In genomic region chrX:118536204-118536603, GRCh38 we compare ENCODE assay signal across 10 cellular contexts. TPM values are rescaled to one million over a fixed set of nuclear protein-coding genes. Genes with fewer than 3 reads are reported as not detected.
DNase-seq lines count a peak whose midpoint lies in the region; ATAC-seq and TF ChIP-seq lines count a peak whose summit lies in the region.
"Had no signal": no experiment of that assay in that cellular context is flagged by ENCODE, and none has a peak within 500 bp of the region (broad histone marks: within the 10 kb centered on the region; RNA-seq: fewer than 3 reads in every experiment).

No MANE protein-coding gene starts in this region.

- DNase-seq in activated T-cell treated with anti-CD3 and anti-CD28 coated beads, Interleukin-2, amount 50 U/mL, for 72 hours = no peak
- no peak for DNase-seq in activated T-cell treated with anti-CD3 and anti-CD28 coated beads for 4 hours
- no peak for DNase-seq in activated CD4-positive, alpha-beta memory T cell treated with anti-CD3 and anti-CD28 coated beads for 36 hours
- DNase-seq in stimulated activated naive CD8-positive, alpha-beta T cell treated with anti-CD3 and anti-CD28 coated beads, Interleukin-15, amount 100 ng/mL, for 72 hours = peak in 1 of 2 donors; percentile 5
- DNase-seq in adrenal gland = no peak
- DNase-seq in NCI-H146 (lab: John Stamatoyannopoulos, UW) = no peak
- no peak for DNase-seq in ureter (ENCODE audit: low spot score)

- H3K4me1 Mint-ChIP-seq in activated T-cell treated with anti-CD3 and anti-CD28 coated beads, Interleukin-2, amount 50 U/mL, for 72 hours (ENCODE audit: low read depth) = peaks cover 72% of the 10 kb centered on the region
- H3K4me1 Mint-ChIP-seq in activated CD4-positive, alpha-beta memory T cell treated with anti-CD3 and anti-CD28 coated beads for 36 hours (ENCODE audit: low read depth) = peaks cover 75% of the 10 kb centered on the region
- H3K4me1 Mint-ChIP-seq in stimulated activated naive CD8-positive, alpha-beta T cell treated with anti-CD3 and anti-CD28 coated beads, Interleukin-15, amount 100 ng/mL, for 72 hours = peaks cover 51% of the 10 kb centered on the region

- CTCF ChIA-PET in activated CD4-positive, alpha-beta memory T cell treated with anti-CD3 and anti-CD28 coated beads for 36 hours (lab: Charles Lee) = interaction anchor here (1.4 kb wide), 1 partner anchor 66 kb away, joined by 3 read pairs; no protein-coding TSS in a partner anchor

- H3K27me3 Mint-ChIP-seq in activated T-cell treated with anti-CD3 and anti-CD28 coated beads, Interleukin-2, amount 50 U/mL, for 72 hours (ENCODE audit: low read depth) = no peaks in the 10 kb centered on the region
- H3K27me3 Mint-ChIP-seq in activated CD4-positive, alpha-beta memory T cell treated with anti-CD3 and anti-CD28 coated beads for 36 hours = no peaks in the 10 kb centered on the region
- H3K27me3 Mint-ChIP-seq in stimulated activated naive CD8-positive, alpha-beta T cell treated with anti-CD3 and anti-CD28 coated beads, Interleukin-15, amount 100 ng/mL, for 72 hours = no peaks in the 10 kb centered on the region

- peak overlapping the region; percentile 93 for H3K27ac Mint-ChIP-seq in activated T-cell treated with anti-CD3 and anti-CD28 coated beads, Interleukin-2, amount 50 U/mL, for 72 hours
- H3K27ac Mint-ChIP-seq in activated CD4-positive, alpha-beta memory T cell treated with anti-CD3 and anti-CD28 coated beads for 36 hours = peak overlapping the region; percentile 92
- H3K27ac Mint-ChIP-seq in stimulated activated naive CD8-positive, alpha-beta T cell treated with anti-CD3 and anti-CD28 coated beads, Interleukin-15, amount 100 ng/mL, for 72 hours = peak overlapping the region; percentile 94 to 98

- H3K36me3 Mint-ChIP-seq in activated T-cell treated with anti-CD3 and anti-CD28 coated beads, Interleukin-2, amount 50 U/mL, for 72 hours (ENCODE audit: insufficient read depth in 2 of 2) = peaks cover 5% of the 10 kb centered on the region in 2 donors
- H3K36me3 Mint-ChIP-seq in activated CD4-positive, alpha-beta memory T cell treated with anti-CD3 and anti-CD28 coated beads for 36 hours = peaks cover 3% of the 10 kb centered on the region

- no peak overlapping the region for H3K4me3 ChIP-seq in adrenal gland

- POLR2A ChIA-PET in activated CD4-positive, alpha-beta memory T cell treated with anti-CD3 and anti-CD28 coated beads for 36 hours (lab: Charles Lee) = interaction anchor here (1.2 to 2.2 kb wide), 4 partner anchors 34 to 41 kb away, joined by 3 to 12 read pairs (median 6); partner anchors contain the start of gene DOCK11

- peak; percentile 90 to 94 for ATAC-seq in activated T-cell treated with anti-CD3 and anti-CD28 coated beads, Interleukin-2, amount 50 U/mL, for 72 hours (replicated peaks in 1 of 2)
- ATAC-seq in HG02885 (IDR thresholded peaks at IDR 0.05; ENCODE audit: poor library complexity, unreplicated experiment) = peak; percentile 68
- peak; percentile 96 for ATAC-seq in stimulated activated naive CD8-positive, alpha-beta T cell treated with anti-CD3 and anti-CD28 coated beads, Interleukin-15, amount 100 ng/mL, for 72 hours

- no peaks in the 10 kb centered on the region for H3K9me3 ChIP-seq in adrenal gland (replicated peaks in 1 of 3)

- no peaks in the 10 kb centered on the region for H3K27me3 ChIP-seq in adrenal gland

- H3K4me3 Mint-ChIP-seq in activated T-cell treated with anti-CD3 and anti-CD28 coated beads, Interleukin-2, amount 50 U/mL, for 72 hours = peak overlapping the region; percentile 71 to 89
- H3K4me3 Mint-ChIP-seq in activated CD4-positive, alpha-beta memory T cell treated with anti-CD3 and anti-CD28 coated beads for 36 hours = peak overlapping the region; percentile 58
- peak overlapping the region; percentile 73 to 76 for H3K4me3 Mint-ChIP-seq in stimulated activated naive CD8-positive, alpha-beta T cell treated with anti-CD3 and anti-CD28 coated beads, Interleukin-15, amount 100 ng/mL, for 72 hours
- H3K4me3 Mint-ChIP-seq: neural crest cell had no signal

- WGBS in adrenal gland, 4 donors = 72 to 89% (median 81%) methylated on average over 2 of the region's 2 CpGs

- no peaks in the 10 kb centered on the region for H3K4me1 ChIP-seq in adrenal gland (replicated peaks in 1 of 2)

- no peaks in the 10 kb centered on the region for H3K36me3 ChIP-seq in adrenal gland (replicated peaks in 1 of 2)

- peak overlapping the region in 1 of 5 donors; percentile 50 for H3K27ac ChIP-seq in adrenal gland
- H3K27ac ChIP-seq: C4-2B had no signal

- intact Hi-C loops in activated CD4-positive, alpha-beta memory T cell treated with anti-CD3 and anti-CD28 coated beads for 36 hours (cut with micrococcal nuclease) = loop anchor here (1.0 to 10.0 kb wide), 6 partner anchors 8 to 1149 kb away; no protein-coding TSS in a partner anchor
- intact Hi-C loops in adrenal gland (cut with DNase I) = no loop called here

- no peak for TF ChIP-seq POLR2A in adrenal gland (IDR thresholded peaks at IDR 0.05)

- H3K9me3 Mint-ChIP-seq in activated T-cell treated with anti-CD3 and anti-CD28 coated beads, Interleukin-2, amount 50 U/mL, for 72 hours = peaks cover 0 to 2% of the 10 kb centered on the region in 2 donors
- H3K9me3 Mint-ChIP-seq in activated CD4-positive, alpha-beta memory T cell treated with anti-CD3 and anti-CD28 coated beads for 36 hours = no peaks in the 10 kb centered on the region
- H3K9me3 Mint-ChIP-seq in stimulated activated naive CD8-positive, alpha-beta T cell treated with anti-CD3 and anti-CD28 coated beads, Interleukin-15, amount 100 ng/mL, for 72 hours = peaks cover 0 to 6% of the 10 kb centered on the region in 2 donors

- no peak for TF ChIP-seq CTCF in adrenal gland (IDR thresholded peaks at IDR 0.05)

RNA-seq across cellular contexts. Expression of gene DOCK11, which starts 40.6 kb away (rescaled TPM):
- total RNA-seq in activated T-cell treated with anti-CD3 and anti-CD28 coated beads, Interleukin-2, amount 50 U/mL, for 72 hours = 10 to 100 TPM; 65.2 to 71.0 TPM
- total RNA-seq in activated CD4-positive, alpha-beta memory T cell treated with anti-CD3 and anti-CD28 coated beads for 36 hours = 10 to 100 TPM; 47.5 to 50.4 TPM
- total RNA-seq in adrenal gland (10 to 100 TPM in 7 of 8 donors, 1 to 10 TPM in 1; 4.8 to 28.1 (median 12.5) TPM), ureter (14.1 TPM)
- polyA plus RNA-seq in adrenal gland = 10 to 100 TPM in 2 of 3 donors, 1 to 10 TPM in 1; 7.8 to 18.3 (median 15.5) TPM
